ENCODE assay signal across 16 cellular contexts in the genomic region with DNA sequence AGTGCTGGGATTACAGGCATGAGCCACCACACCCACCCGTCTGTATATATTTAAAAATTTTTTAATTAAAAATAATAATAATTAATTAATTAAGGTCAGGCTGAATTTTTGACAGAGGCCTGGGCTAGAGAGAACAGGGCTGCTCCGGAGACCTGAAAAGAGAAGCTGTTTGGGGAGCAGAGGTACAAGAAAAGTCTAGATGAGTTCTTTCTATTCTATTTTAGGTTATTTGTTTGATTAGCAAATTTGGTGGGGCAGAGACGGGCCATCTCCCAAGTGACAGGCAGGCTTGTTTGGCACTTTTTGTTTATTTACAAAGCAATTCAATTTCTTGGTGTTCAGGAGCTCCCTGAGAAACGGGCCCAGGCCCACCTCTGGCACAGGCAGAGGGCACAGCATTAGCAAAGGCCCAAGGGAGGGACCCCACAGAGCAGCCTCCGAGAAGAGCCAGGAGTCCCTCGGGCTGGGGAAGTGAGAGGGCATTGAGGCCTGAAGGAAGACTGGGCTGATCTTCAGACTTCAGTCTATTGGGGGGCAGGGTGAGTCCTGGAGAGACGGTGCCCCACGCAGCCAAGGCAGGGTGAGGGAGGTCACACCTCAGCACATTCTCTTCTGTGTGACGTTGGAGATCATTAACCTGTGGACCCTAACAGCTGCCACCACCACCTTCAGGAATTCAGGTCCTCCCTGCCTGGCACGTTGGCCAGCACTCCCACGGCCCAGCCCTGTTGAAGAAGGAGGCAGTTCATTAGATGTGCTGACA. TPM values are rescaled to one million over a fixed set of nuclear protein-coding genes. Genes with fewer than 3 reads are reported as not detected.
DNase-seq lines count a peak whose midpoint lies in the region; ATAC-seq and TF ChIP-seq lines count a peak whose summit lies in the region.
"Had no signal": no experiment of that assay in that cellular context is flagged by ENCODE, and none has a peak within 500 bp of the region (broad histone marks: within the 10 kb centered on the region; RNA-seq: fewer than 3 reads in every experiment).

No MANE protein-coding gene starts in this region.

- H3K4me3 ChIP-seq in IMR-90 (ENCODE audit: insufficient read depth, low read depth, low read length) = no peak overlapping the region
- H3K4me3 ChIP-seq: SJSA1 had no signal

- no peak overlapping the region for H3K18ac ChIP-seq in IMR-90 (ENCODE audit: low read depth, low read length)

- no peak for TF ChIP-seq CTCF in IMR-90 (conservative IDR thresholded peaks at IDR 0.05; ENCODE audit: low read depth, low read length)

- no peak for TF ChIP-seq POLR2A in IMR-90 (IDR thresholded peaks at IDR 0.05; ENCODE audit: low read depth, low read length)

- no peak overlapping the region for H4K91ac ChIP-seq in IMR-90 (ENCODE audit: insufficient read depth, low read depth, low read length)

- dilution Hi-C loops in IMR-90 (cut with HindIII; ENCODE audit: low sequenced_read_pairs, unreplicated experiment) = no loop called here

- 0 out of 2 replicates have a peak overlapping the region, but pooled peaks have one; percentile 23 for H2BK120ac ChIP-seq in IMR-90 (ENCODE audit: low read depth, low read length)

- intact Hi-C loops in IMR-90 (cut with micrococcal nuclease) = no loop called here

- peaks cover 4% of the 10 kb centered on the region; the same call in 1 of the 2 replicates for H3K9me1 ChIP-seq in IMR-90 (ENCODE audit: insufficient read depth, low read length)

- no peak overlapping the region for H2BK15ac ChIP-seq in IMR-90 (ENCODE audit: low read depth, low read length)

- no TSS peak for BruUV-seq in IMR-90 (replicated peaks; lab: Mats Ljungman, UMichigan)

- no peak overlapping the region for H4K5ac ChIP-seq in IMR-90 (ENCODE audit: low read depth, low read length)

- CTCF ChIA-PET in IMR-90 (lab: Yijun Ruan, JAX) = interaction anchor here (1.2 kb wide), 1 partner anchor 150 kb away, joined by 3 read pairs; no protein-coding TSS in a partner anchor

- H2AK9ac ChIP-seq in IMR-90 (replicated peaks; ENCODE audit: low read depth, low read length, poor library complexity) = no peak overlapping the region

- TF ChIP-seq RAD21 in IMR-90 (IDR thresholded peaks at IDR 0.05; ENCODE audit: low read length) = no peak

- in situ Hi-C loops in IMR-90 (cut with MboI; ENCODE audit: low sequenced_read_pairs) = no loop called here

- H3K9me3 Mint-ChIP-seq in naive B cell = no peaks in the 10 kb centered on the region
- H3K9me3 Mint-ChIP-seq: activated naive CD8-positive, alpha-beta T cell treated with anti-CD3 and anti-CD28 coated beads for 36 hours; CD8-positive, alpha-beta T cell had no signal

- 58% methylated on average over 3 of the region's 11 CpGs; no CpG with 5 or more reads in 1 of the 2 experiments for WGBS in IMR-90 (ENCODE audit: extremely low coverage in 2 of 2, insufficient read length in 1 of 2), 2 experiments

- no peak overlapping the region for H3K4me2 ChIP-seq in IMR-90 (ENCODE audit: low read depth, low read length)

- H3K4ac ChIP-seq in IMR-90 (ENCODE audit: low read depth, low read length) = no peak overlapping the region

- H4K8ac ChIP-seq in IMR-90 (ENCODE audit: low read depth in 2 of 2, low read length in 2 of 2) = no peak overlapping the region

- ATAC-seq in GM18498 (IDR thresholded peaks at IDR 0.05; ENCODE audit: unreplicated experiment) (peak; percentile 43), GM21390 (IDR thresholded peaks at IDR 0.05; ENCODE audit: unreplicated experiment) (peak; percentile 41), IMR-90 (ENCODE audit: low read depth) (no peak), naive B cell (ENCODE audit: low read depth in 2 of 2) (peak; percentile 71 to 76), T-helper 17 cell (no peak)
- ATAC-seq: CD8-positive, alpha-beta T cell had no signal

- no peak overlapping the region for H3K56ac ChIP-seq in IMR-90 (ENCODE audit: extremely low read depth, insufficient read depth, low read length)

- no peak overlapping the region for H2BK20ac ChIP-seq in IMR-90 (ENCODE audit: low read depth, low read length)

- H3K27me3 Mint-ChIP-seq in naive B cell (no peaks in the 10 kb centered on the region), T-helper 17 cell (no peaks in the 10 kb centered on the region)
- H3K27me3 Mint-ChIP-seq: activated naive CD8-positive, alpha-beta T cell treated with anti-CD3 and anti-CD28 coated beads for 36 hours had no signal

- H3K36me3 Mint-ChIP-seq in naive B cell (no peaks in the 10 kb centered on the region), T-helper 17 cell (ENCODE audit: low read depth) (no peaks in the 10 kb centered on the region)
- H3K36me3 Mint-ChIP-seq: activated naive CD8-positive, alpha-beta T cell treated with anti-CD3 and anti-CD28 coated beads for 36 hours; CD8-positive, alpha-beta T cell had no signal

- H2BK5ac ChIP-seq in IMR-90 (ENCODE audit: low read depth, low read length, poor library complexity, severe bottlenecking) = no peak overlapping the region

- no peaks in the 10 kb centered on the region for H3K36me3 ChIP-seq in IMR-90 (ENCODE audit: control insufficient read depth, insufficient read depth, low read length)
- H3K36me3 ChIP-seq: SJSA1 had no signal

- no peak overlapping the region for H3K27ac ChIP-seq in IMR-90 (ENCODE audit: insufficient read depth, low read length)
- H3K27ac ChIP-seq: SJSA1 had no signal

- no peak overlapping the region for H3K23ac ChIP-seq in IMR-90 (ENCODE audit: low read depth, low read length)

- POLR2A ChIA-PET in IMR-90 (lab: Charles Lee; ENCODE audit: unreplicated experiment) = no interaction called here

- peak overlapping the region; percentile 57; the same call in 1 of the 2 replicates for H2AK5ac ChIP-seq in IMR-90 (ENCODE audit: low read depth, low read length)

- H3K4me1 Mint-ChIP-seq in naive B cell (peaks cover 65 to 92% (median 80%) of the 10 kb centered on the region in 3 donors), T-helper 17 cell (peaks cover 18% of the 10 kb centered on the region)

- H3K79me1 ChIP-seq in IMR-90 (ENCODE audit: low read depth in 1 of 2, low read length in 2 of 2) = no peaks in the 10 kb centered on the region

- no peaks in the 10 kb centered on the region for H3K9me3 ChIP-seq in IMR-90 (ENCODE audit: control insufficient read depth, insufficient read depth, low read length)
- H3K9me3 ChIP-seq in T-helper 17 cell (ENCODE audit: control insufficient read depth, low read length, poor library complexity, severe bottlenecking) = no peaks in the 10 kb centered on the region
- H3K9me3 ChIP-seq: SJSA1 had no signal

- DNase-seq in IMR-90 (no peak), naive B cell (peak; percentile 92), T-helper 17 cell (no peak), DMS53 treated with DMSO at 0.1 percent for 48 hours (lab: John Stamatoyannopoulos, UW; ENCODE audit: unreplicated experiment) (no peak), NOMO-1 treated with dmso at 0.1 percent for 144 hours (lab: John Stamatoyannopoulos, UW; ENCODE audit: unreplicated experiment) (no peak), NCI-H1048 (lab: John Stamatoyannopoulos, UW) (no peak)
- DNase-seq: activated CD4-positive, alpha-beta T cell treated with anti-CD3 and anti-CD28 coated beads, Interleukin-2, amount 50 U/mL, for 1 hour; activated naive CD8-positive, alpha-beta T cell treated with anti-CD3 and anti-CD28 coated beads for 36 hours; CD8-positive, alpha-beta T cell; hypothalamus; KBM-7 had no signal

- no peak overlapping the region for H3K14ac ChIP-seq in IMR-90 (replicated peaks; ENCODE audit: low read depth, low read length)

- H4K20me1 ChIP-seq in IMR-90 (ENCODE audit: insufficient read depth, low read length) = peaks cover 3% of the 10 kb centered on the region; the same call in 1 of the 2 replicates

- H2AFZ ChIP-seq in IMR-90 (replicated peaks; ENCODE audit: low read length, poor library complexity) = peak overlapping the region; percentile 27

- no peaks in the 10 kb centered on the region for H3K27me3 ChIP-seq in IMR-90 (ENCODE audit: control insufficient read depth, insufficient read depth, low read length)
- H3K27me3 ChIP-seq: SJSA1 had no signal

- H3K4me3 Mint-ChIP-seq in naive B cell (peak overlapping the region; percentile 67 to 91 (median 85)), T-helper 17 cell (no peak overlapping the region)
- H3K4me3 Mint-ChIP-seq: activated naive CD8-positive, alpha-beta T cell treated with anti-CD3 and anti-CD28 coated beads for 36 hours had no signal

- H3K27ac Mint-ChIP-seq in naive B cell (peak overlapping the region; percentile 97 to 100 (median 99)), T-helper 17 cell (no peak overlapping the region)

- no peak overlapping the region for H3K9ac ChIP-seq in IMR-90 (ENCODE audit: low read depth, low read length)

- peaks cover 6% of the 10 kb centered on the region for H3K4me1 ChIP-seq in IMR-90 (ENCODE audit: control insufficient read depth, insufficient read depth, low read length)

TF ChIP-seq in IMR-90, 13 proteins besides CTCF, POLR2A, EP300 and RAD21 (continues in another document):
- no peak for TF ChIP-seq NFE2L2 (IDR thresholded peaks at IDR 0.05; ENCODE audit: low read depth, low read length)
- TF ChIP-seq MXI1 (IDR thresholded peaks at IDR 0.05; ENCODE audit: borderline replicate concordance, low read depth, low read length) = no peak
- TF ChIP-seq BHLHE40 (IDR thresholded peaks at IDR 0.05; ENCODE audit: low read depth, low read length) = no peak

RNA-seq across cellular contexts. Expression of gene RIPOR1, which starts 10.8 kb away (rescaled TPM):
- 9.5 and 15.8 TPM in 2 replicates for total RNA-seq in IMR-90 (2012; rRNA removed)
- polyA plus RNA-seq in IMR-90 (2012; rRNA removed) = 33.0 and 41.3 TPM in 2 replicates
- 26.4 and 33.2 TPM in 2 replicates for polyA plus RNA-seq in IMR-90 (2012; cell fraction: cytosol; rRNA removed)
- polyA plus RNA-seq in IMR-90 (2012; cell fraction: nucleus; rRNA removed; ENCODE audit: low replicate concordance) = 96.6 and 172 TPM in 2 replicates
- 10 to 100 TPM in 5 of 6 donors, 1 to 10 TPM in 1; 3.4 to 34.5 (median 16.5) TPM for polyA plus RNA-seq in naive B cell (ENCODE audit: low read depth in 6 of 6)
- 10 to 100 TPM; 46.5 to 66.0 TPM for total RNA-seq in T-helper 17 cell

RNA-seq across cellular contexts. Expression of gene AGRP, which starts 34.5 kb away (rescaled TPM):
- total RNA-seq in IMR-90 (2012; rRNA removed) (not detected in 2 replicates), T-helper 17 cell (not detected)
- polyA plus RNA-seq in IMR-90 (2012; rRNA removed) (not detected in 2 replicates), naive B cell (ENCODE audit: low read depth in 6 of 6) (not detected)
- polyA plus RNA-seq in IMR-90 (2012; cell fraction: cytosol; rRNA removed) = not detected in 2 replicates
- not detected in 2 replicates for polyA plus RNA-seq in IMR-90 (2012; cell fraction: nucleus; rRNA removed; ENCODE audit: low replicate concordance)
- total RNA-seq: CD8-positive, alpha-beta T cell; mononuclear cell; SJSA1; skeletal muscle tissue had no signal

RNA-seq across cellular contexts. Expression of gene ATP6V0D1, which starts 36.9 kb away (rescaled TPM):
- total RNA-seq in IMR-90 (2012; rRNA removed) (112 and 128 TPM in 2 replicates), T-helper 17 cell (10 to 100 TPM; 76.4 to 87.5 TPM)
- polyA plus RNA-seq in IMR-90 (2012; rRNA removed) (123 and 124 TPM in 2 replicates), naive B cell (ENCODE audit: low read depth in 6 of 6) (100 to 1,000 TPM; 136 to 255 (median 157) TPM)
- 207 and 212 TPM in 2 replicates for polyA plus RNA-seq in IMR-90 (2012; cell fraction: cytosol; rRNA removed)
- 94.6 and 127 TPM in 2 replicates for polyA plus RNA-seq in IMR-90 (2012; cell fraction: nucleus; rRNA removed; ENCODE audit: low replicate concordance)

RNA-seq across cellular contexts. Expression of gene CTCF, which starts 44.5 kb away (rescaled TPM):
- total RNA-seq in IMR-90 (2012; rRNA removed) (22.8 and 26.4 TPM in 2 replicates), T-helper 17 cell (10 to 100 TPM; 48.5 to 57.8 TPM)
- polyA plus RNA-seq in IMR-90 (2012; rRNA removed) (16.1 and 16.7 TPM in 2 replicates), naive B cell (ENCODE audit: low read depth in 6 of 6) (10 to 100 TPM; 40.2 to 93.3 (median 67.8) TPM)
- polyA plus RNA-seq in IMR-90 (2012; cell fraction: cytosol; rRNA removed) = 5.6 and 8.3 TPM in 2 replicates
- 5.5 and 15.8 TPM in 2 replicates for polyA plus RNA-seq in IMR-90 (2012; cell fraction: nucleus; rRNA removed; ENCODE audit: low replicate concordance)

Comparison
In these comparisons a context has a peak if more than half of its experiments do, and no peak if none do; other contexts are left out.
1. ATAC-seq: peak in GM18498 (single experiment), GM21390 (single experiment) and naive B cell (2 of 2); none in IMR-90 (single experiment) and T-helper 17 cell (single experiment).